Comparison of ENCODE assay signal across 11 cellular contexts in genomic region chr2:176291768-176292393, GRCh38. TPM values are rescaled to one million over a fixed set of nuclear protein-coding genes. Genes with fewer than 3 reads are reported as not detected.
A peak's percentile ranks its signal among the peaks of the same experiment; 100 is the strongest.
DNase-seq lines count a peak whose midpoint lies in the region; ATAC-seq and TF ChIP-seq lines count a peak whose summit lies in the region.
"Had no signal": no experiment of that assay in that cellular context is flagged by ENCODE, and none has a peak within 500 bp of the region (broad histone marks: within the 10 kb centered on the region; RNA-seq: fewer than 3 reads in every experiment).

No MANE protein-coding gene starts in this region.

- no peaks in the 10 kb centered on the region for H3K27me3 ChIP-seq in foreskin keratinocyte
- H3K27me3 ChIP-seq in H7 (ENCODE audit: control insufficient read depth, insufficient read depth, low read length), result no peaks in the 10 kb centered on the region
- H3K27me3 ChIP-seq in HAP-1 (ENCODE audit: low read depth), result no peaks in the 10 kb centered on the region
- H3K27me3 ChIP-seq: neutrophil had no signal

- DNase-seq in foreskin keratinocyte (no peak), H7 (no peak), NCI-H446 (lab: John Stamatoyannopoulos, UW) (no peak), NCI-H82 treated with DMSO at 0.1 percent for 48 hours (lab: John Stamatoyannopoulos, UW; ENCODE audit: unreplicated experiment) (no peak), HAP-1 (ENCODE audit: low spot score in 2 of 2) (no peak)
- DNase-seq: NCI-H526 treated with DMSO at 0.1 percent for 48 hours had no signal

- H3K36me3 ChIP-seq in H7 (replicated peaks; ENCODE audit: control insufficient read depth, insufficient read depth, low read length), result no peaks in the 10 kb centered on the region
- no peaks in the 10 kb centered on the region for H3K36me3 ChIP-seq in HAP-1 (replicated peaks)
- H3K36me3 ChIP-seq: neutrophil had no signal

- H3K4me1 ChIP-seq in foreskin keratinocyte (peaks cover 7% of the 10 kb centered on the region), HAP-1 (peaks cover 28% of the 10 kb centered on the region)

- H3K4me3 ChIP-seq in H7 (ENCODE audit: insufficient read depth, low read depth, low read length) (no peak overlapping the region), HAP-1 (no peak overlapping the region)

- in situ Hi-C loops in HAP-1 (cut with MboI; ENCODE audit: low sequenced_read_pairs), result no loop called here

- ATAC-seq in GM18517 (IDR thresholded peaks at IDR 0.05; ENCODE audit: unreplicated experiment), result peak; percentile 92
- peak; percentile 82 for ATAC-seq in GM21367 (IDR thresholded peaks at IDR 0.05; ENCODE audit: unreplicated experiment)
- peak; percentile 69 for ATAC-seq in HG03139 (IDR thresholded peaks at IDR 0.05; ENCODE audit: unreplicated experiment)
- ATAC-seq in foreskin keratinocyte, result peak; percentile 40
- ATAC-seq: stimulated activated memory B cell treated with anti-CD40 and anti-IgM and Interleukin-4, amounts not matched to agents 10 μg/mL and 1 μg/mL and 100 μg/mL, for 72 hours had no signal

- TF ChIP-seq CTCF in foreskin keratinocyte (conservative IDR thresholded peaks at IDR 0.05), result no peak

- no peak overlapping the region for H3K27ac ChIP-seq in foreskin keratinocyte
- H3K27ac ChIP-seq: neutrophil had no signal

- H3K9me3 ChIP-seq in HAP-1, result no peaks in the 10 kb centered on the region
- H3K9me3 ChIP-seq: neutrophil had no signal

RNA-seq across cellular contexts. Expression of gene MTX2, which starts 22.6 kb away (rescaled TPM):
- 36.7 and 42.4 TPM in 2 replicates for total RNA-seq in foreskin keratinocyte
- polyA plus RNA-seq in foreskin keratinocyte, result 56.6 and 58.5 TPM in 2 replicates
- total RNA-seq in H7 (2014; rRNA removed; shearing (Covaris generic)), result 45.1 and 59.6 TPM in 2 replicates

Comparison
In these comparisons a context has a peak if more than half of its experiments do, and no peak if none do; other contexts are left out.
1. ATAC-seq: peak in every context shown above with its lines; median percentile 92 in GM18517; 82 in GM21367; 69 in HG03139; 40 in foreskin keratinocyte.